ENCODE assay signal across 8 cellular contexts in the genomic region with DNA sequence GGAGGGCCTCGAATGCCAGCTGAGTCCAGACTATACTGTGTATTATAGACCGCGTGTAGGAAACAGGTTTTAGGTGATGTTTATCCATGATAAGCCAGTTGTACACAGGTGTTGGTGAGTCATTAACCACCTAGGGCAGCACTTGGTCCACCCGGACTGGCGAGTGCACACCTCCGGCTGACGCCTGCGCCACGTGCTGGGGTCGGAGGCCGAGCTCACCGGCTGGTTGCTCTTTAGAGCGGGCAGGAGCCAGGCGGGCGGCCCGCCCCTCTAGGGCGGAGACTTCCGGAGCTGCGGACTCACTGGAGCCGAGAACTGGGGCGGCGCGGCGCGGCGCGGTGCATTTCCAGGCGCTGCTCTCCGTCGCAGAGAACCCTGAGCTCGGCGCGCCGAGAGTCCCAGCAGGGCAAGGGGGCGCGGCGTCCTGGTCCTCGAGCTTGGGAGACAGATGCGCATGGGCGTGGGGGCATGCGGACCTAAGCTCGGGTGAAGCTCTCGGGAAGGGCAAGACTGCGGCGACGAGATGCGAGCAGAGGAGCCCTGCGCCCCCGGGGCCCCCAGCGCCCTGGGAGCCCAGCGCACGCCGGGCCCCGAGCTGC. TPM values are rescaled to one million over a fixed set of nuclear protein-coding genes. Genes with fewer than 3 reads are reported as not detected.
A peak's percentile ranks its signal among the peaks of the same experiment; 100 is the strongest.
DNase-seq lines count a peak whose midpoint lies in the region; ATAC-seq and TF ChIP-seq lines count a peak whose summit lies in the region.

A gene with protein sequence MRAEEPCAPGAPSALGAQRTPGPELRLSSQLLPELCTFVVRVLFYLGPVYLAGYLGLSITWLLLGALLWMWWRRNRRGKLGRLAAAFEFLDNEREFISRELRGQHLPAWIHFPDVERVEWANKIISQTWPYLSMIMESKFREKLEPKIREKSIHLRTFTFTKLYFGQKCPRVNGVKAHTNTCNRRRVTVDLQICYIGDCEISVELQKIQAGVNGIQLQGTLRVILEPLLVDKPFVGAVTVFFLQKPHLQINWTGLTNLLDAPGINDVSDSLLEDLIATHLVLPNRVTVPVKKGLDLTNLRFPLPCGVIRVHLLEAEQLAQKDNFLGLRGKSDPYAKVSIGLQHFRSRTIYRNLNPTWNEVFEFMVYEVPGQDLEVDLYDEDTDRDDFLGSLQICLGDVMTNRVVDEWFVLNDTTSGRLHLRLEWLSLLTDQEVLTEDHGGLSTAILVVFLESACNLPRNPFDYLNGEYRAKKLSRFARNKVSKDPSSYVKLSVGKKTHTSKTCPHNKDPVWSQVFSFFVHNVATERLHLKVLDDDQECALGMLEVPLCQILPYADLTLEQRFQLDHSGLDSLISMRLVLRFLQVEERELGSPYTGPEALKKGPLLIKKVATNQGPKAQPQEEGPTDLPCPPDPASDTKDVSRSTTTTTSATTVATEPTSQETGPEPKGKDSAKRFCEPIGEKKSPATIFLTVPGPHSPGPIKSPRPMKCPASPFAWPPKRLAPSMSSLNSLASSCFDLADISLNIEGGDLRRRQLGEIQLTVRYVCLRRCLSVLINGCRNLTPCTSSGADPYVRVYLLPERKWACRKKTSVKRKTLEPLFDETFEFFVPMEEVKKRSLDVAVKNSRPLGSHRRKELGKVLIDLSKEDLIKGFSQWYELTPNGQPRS (plus strand): TSS at position 341 of the 599 bp plus-strand sequence. CDS start 183 bp downstream, at position 524.

- ATAC-seq in HG02798 (IDR thresholded peaks at IDR 0.05; ENCODE audit: poor library complexity, unreplicated experiment) (peak; percentile 71), heart left ventricle (peak; percentile 68 to 93 (median 88)), HG03039 (IDR thresholded peaks at IDR 0.05; ENCODE audit: unreplicated experiment) (no peak)

- H3K36me3 ChIP-seq in BE2C (no peaks in the 10 kb centered on the region), heart left ventricle (no peaks in the 10 kb centered on the region)

- peak within 1 kb of the TSS in 2 of 12 donors; percentile 18 to 56 for H3K27ac ChIP-seq in heart left ventricle

- H3K27me3 ChIP-seq in BE2C (peaks cover 4% of the 10 kb centered on the region; the same call in 1 of the 2 replicates), heart left ventricle (peaks cover 0 to 42% (median 10%) of the 10 kb centered on the region in 9 donors)

- H3K27me3 Mint-ChIP-seq in activated naive CD8-positive, alpha-beta T cell, result peaks cover 8% of the 10 kb centered on the region
- peaks cover 68% of the 10 kb centered on the region for H3K27me3 Mint-ChIP-seq in type B pancreatic cell

- 1 to 8% (median 3%) methylated on average over 16 to 54 of the region's 54 CpGs for WGBS in heart left ventricle, 4 donors

- TF ChIP-seq CTCF in BE2C (IDR thresholded peaks at IDR 0.05; ENCODE audit: low read depth, low read length) (no peak), heart left ventricle (IDR thresholded peaks at IDR 0.05) (no peak), type B pancreatic cell (conservative IDR thresholded peaks at IDR 0.05) (no peak)

- no peaks in the 10 kb centered on the region for H3K36me3 Mint-ChIP-seq in activated naive CD8-positive, alpha-beta T cell
- no peaks in the 10 kb centered on the region for H3K36me3 Mint-ChIP-seq in type B pancreatic cell

- H3K4me1 ChIP-seq in BE2C (no peaks in the 10 kb centered on the region), heart left ventricle (peaks cover 0 to 24% (median 15%) of the 10 kb centered on the region in 12 donors)

- H3K4me3 Mint-ChIP-seq in activated naive CD8-positive, alpha-beta T cell, result peak within 1 kb of the TSS; percentile 70
- peak within 1 kb of the TSS; percentile 82 for H3K4me3 Mint-ChIP-seq in type B pancreatic cell

- intact Hi-C loops in heart left ventricle (cut with DNase I), result no loop called here

- peak in 1 of 2 donors; percentile 35 for TF ChIP-seq POLR2A in heart left ventricle (IDR thresholded peaks at IDR 0.05)

- peak; percentile 73 for DNase-seq in BE2C
- peak; percentile 76 for DNase-seq in NOMO-1 treated with DMSO at 0.1 percent for 48 hours (lab: John Stamatoyannopoulos, UW; ENCODE audit: unreplicated experiment)
- DNase-seq in heart left ventricle, result peak; percentile 56 to 84 (median 69)
- peak; percentile 62 for DNase-seq in occipital lobe (lab: John Stamatoyannopoulos, UW)
- no peak for DNase-seq in type B pancreatic cell (ENCODE audit: extremely low spot score, unreplicated experiment)

- peaks cover 12% of the 10 kb centered on the region for H3K4me1 Mint-ChIP-seq in activated naive CD8-positive, alpha-beta T cell (ENCODE audit: low read depth)
- no peaks in the 10 kb centered on the region for H3K4me1 Mint-ChIP-seq in type B pancreatic cell (ENCODE audit: unreplicated experiment)

- H3K9me3 ChIP-seq in BE2C, result peaks cover 4% of the 10 kb centered on the region; the same call in 1 of the 2 replicates
- no peaks in the 10 kb centered on the region for H3K9me3 ChIP-seq in heart left ventricle

- H3K27ac Mint-ChIP-seq in activated naive CD8-positive, alpha-beta T cell, result no peak within 1 kb of the TSS
- H3K27ac Mint-ChIP-seq in type B pancreatic cell, result no peak within 1 kb of the TSS

- H3K9me3 Mint-ChIP-seq in activated naive CD8-positive, alpha-beta T cell (ENCODE audit: low read depth), result no peaks in the 10 kb centered on the region
- H3K9me3 Mint-ChIP-seq in type B pancreatic cell, result no peaks in the 10 kb centered on the region

- peak within 1 kb of the TSS; percentile 43 for H3K4me3 ChIP-seq in BE2C (ENCODE audit: low read depth, low read length)
- peak within 1 kb of the TSS; percentile 35 to 65 (median 55) for H3K4me3 ChIP-seq in heart left ventricle

RNA-seq across cellular contexts. Expression of the gene that starts here (rescaled TPM):
- polyA plus RNA-seq in BE2C (2012; ENCODE audit: insufficient read depth, insufficient read length, low read depth), result 0.28 TPM
- total RNA-seq in heart left ventricle (1 to 10 TPM in 6 of 9 donors, under 1 TPM in 3; 0.87 to 2.7 (median 1.7) TPM), occipital lobe (0.31 TPM), type B pancreatic cell (ENCODE audit: low replicate concordance) (1.6 and 2.0 TPM in 2 replicates)
- polyA plus RNA-seq in heart left ventricle, result 1 to 10 TPM in 1 of 2 donors, under 1 TPM in 1; 0.42 to 1.0 TPM

Comparison
In these comparisons a context has a peak if more than half of its experiments do, and no peak if none do; other contexts are left out.
1. Peak in DNase-seq in occipital lobe; RNA of the gene not detected or under 1 TPM.